In the genomic region with DNA sequence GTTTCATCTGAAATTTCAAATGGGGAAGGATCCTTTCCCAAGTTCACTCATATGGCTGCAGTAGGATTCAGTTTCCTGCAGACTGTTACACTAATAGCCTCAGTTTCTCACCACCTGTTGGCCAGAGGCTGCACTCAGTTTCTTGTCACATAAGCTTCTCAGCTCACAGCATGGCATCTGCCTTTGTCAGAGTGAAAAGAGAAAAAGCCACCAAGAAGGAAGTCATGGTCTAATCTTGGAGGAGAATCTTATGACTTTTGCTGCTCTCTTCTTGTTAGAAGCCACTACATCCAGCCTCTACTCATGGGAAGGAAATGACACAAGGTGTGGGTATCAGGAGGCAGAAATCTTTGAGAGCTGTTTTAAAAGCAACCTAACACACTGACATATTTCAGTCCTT, we compare ENCODE assay signal across 8 cellular contexts. TPM values are rescaled to one million over a fixed set of nuclear protein-coding genes. Genes with fewer than 3 reads are reported as not detected.
A peak's percentile ranks its signal among the peaks of the same experiment; 100 is the strongest.
DNase-seq lines count a peak whose midpoint lies in the region; ATAC-seq and TF ChIP-seq lines count a peak whose summit lies in the region.

No MANE protein-coding gene starts in this region.

- POLR2A ChIA-PET in OCI-LY7 (lab: Charles Lee): interaction anchor here (0.8 kb wide), 1 partner anchor 39 kb away, joined by 4 read pairs; a partner anchor contains a TSS

- no peaks in the 10 kb centered on the region for H3K36me3 Mint-ChIP-seq in activated T-cell treated with anti-CD3 and anti-CD28 coated beads, Interleukin-2, amount 50 U/mL, for 24 hours (ENCODE audit: low read depth)
- peaks cover 19% of the 10 kb centered on the region for H3K36me3 Mint-ChIP-seq in stimulated activated memory B cell treated with anti-CD40 and anti-IgM and Interleukin-4, amounts not matched to agents 10 μg/mL and 1 μg/mL and 100 μg/mL, for 72 hours

- no peak for DNase-seq in activated T-cell treated with anti-CD3 and anti-CD28 coated beads, Interleukin-2, amount 50 U/mL, for 24 hours
- DNase-seq in activated T-cell treated with anti-CD3 and anti-CD28 coated beads, Interleukin-2, amount 50 U/mL, for 1 hour: no peak
- DNase-seq in OCI-LY7 (ENCODE audit: low spot score) (peak; percentile 19), kidney glomerular epithelial cell (lab: John Stamatoyannopoulos, UW) (no peak), HT-29 (ENCODE audit: low spot score) (no peak), SIG-M5 treated with dmso at 0.1 percent for 504 hours (lab: John Stamatoyannopoulos, UW; ENCODE audit: unreplicated experiment) (no peak)

- no peaks in the 10 kb centered on the region for H3K27me3 Mint-ChIP-seq in activated T-cell treated with anti-CD3 and anti-CD28 coated beads, Interleukin-2, amount 50 U/mL, for 24 hours
- no peaks in the 10 kb centered on the region for H3K27me3 Mint-ChIP-seq in stimulated activated memory B cell treated with anti-CD40 and anti-IgM and Interleukin-4, amounts not matched to agents 10 μg/mL and 1 μg/mL and 100 μg/mL, for 72 hours

- ATAC-seq in HG02798 (IDR thresholded peaks at IDR 0.05; ENCODE audit: poor library complexity, unreplicated experiment): peak; percentile 74
- peak; percentile 87 for ATAC-seq in stimulated activated memory B cell treated with anti-CD40 and anti-IgM and Interleukin-4, amounts not matched to agents 10 μg/mL and 1 μg/mL and 100 μg/mL, for 72 hours

- intact Hi-C loops in OCI-LY7 (cut with micrococcal nuclease; ENCODE audit: unreplicated experiment): no loop called here

- peaks cover 50% of the 10 kb centered on the region for H3K4me1 Mint-ChIP-seq in activated T-cell treated with anti-CD3 and anti-CD28 coated beads, Interleukin-2, amount 50 U/mL, for 24 hours (ENCODE audit: low read depth)
- peaks cover 51% of the 10 kb centered on the region for H3K4me1 Mint-ChIP-seq in stimulated activated memory B cell treated with anti-CD40 and anti-IgM and Interleukin-4, amounts not matched to agents 10 μg/mL and 1 μg/mL and 100 μg/mL, for 72 hours

- TF ChIP-seq CTCF in OCI-LY7 (conservative IDR thresholded peaks at IDR 0.05; ENCODE audit: low read length): no peak

- H3K4me3 ChIP-seq in OCI-LY7 (ENCODE audit: low read depth, low read length, poor library complexity, severe bottlenecking): no peak overlapping the region

- no peaks in the 10 kb centered on the region for H4K20me1 ChIP-seq in OCI-LY7 (ENCODE audit: insufficient read depth, low read length)

- no peak overlapping the region for H3K27ac ChIP-seq in OCI-LY7 (ENCODE audit: low read depth, low read length, poor library complexity, severe bottlenecking)

- 0 out of 2 replicates have a peak overlapping the region, but pooled peaks have one; percentile 1 for H3K4me2 ChIP-seq in OCI-LY7 (ENCODE audit: low read length)

- CTCF ChIA-PET in OCI-LY7 (lab: Charles Lee; ENCODE audit: unreplicated experiment): no interaction called here

- H3K9me2 ChIP-seq in OCI-LY7 (ENCODE audit: insufficient read depth, low read length): no peaks in the 10 kb centered on the region

- peaks cover 10% of the 10 kb centered on the region; the same call in 1 of the 2 replicates for H3K9me3 ChIP-seq in OCI-LY7 (ENCODE audit: low read length)

- H3K4me3 Mint-ChIP-seq in activated T-cell treated with anti-CD3 and anti-CD28 coated beads, Interleukin-2, amount 50 U/mL, for 24 hours: peak overlapping the region; percentile 12
- H3K4me3 Mint-ChIP-seq in stimulated activated memory B cell treated with anti-CD40 and anti-IgM and Interleukin-4, amounts not matched to agents 10 μg/mL and 1 μg/mL and 100 μg/mL, for 72 hours: no peak overlapping the region

- H3K27ac Mint-ChIP-seq in activated T-cell treated with anti-CD3 and anti-CD28 coated beads, Interleukin-2, amount 50 U/mL, for 24 hours: peak overlapping the region; percentile 61
- peak overlapping the region; percentile 96 for H3K27ac Mint-ChIP-seq in stimulated activated memory B cell treated with anti-CD40 and anti-IgM and Interleukin-4, amounts not matched to agents 10 μg/mL and 1 μg/mL and 100 μg/mL, for 72 hours

- H3K36me3 ChIP-seq in OCI-LY7 (ENCODE audit: insufficient read depth, low read length): no peaks in the 10 kb centered on the region

- H2AFZ ChIP-seq in OCI-LY7 (ENCODE audit: low read length): peak overlapping the region; percentile 44; the same call in 1 of the 2 replicates

- BruUV-seq in OCI-LY7 (replicated peaks; lab: Mats Ljungman, UMichigan): no TSS peak

- no peaks in the 10 kb centered on the region for H3K9me3 Mint-ChIP-seq in activated T-cell treated with anti-CD3 and anti-CD28 coated beads, Interleukin-2, amount 50 U/mL, for 24 hours
- peaks cover 4% of the 10 kb centered on the region for H3K9me3 Mint-ChIP-seq in stimulated activated memory B cell treated with anti-CD40 and anti-IgM and Interleukin-4, amounts not matched to agents 10 μg/mL and 1 μg/mL and 100 μg/mL, for 72 hours

- H3K4me1 ChIP-seq in OCI-LY7 (ENCODE audit: insufficient read depth, low read length, poor library complexity, severe bottlenecking): peaks cover 13% of the 10 kb centered on the region

- no peaks in the 10 kb centered on the region for H3K79me2 ChIP-seq in OCI-LY7 (ENCODE audit: insufficient read depth, low read depth, low read length)

RNA-seq across cellular contexts. Expression of a gene that starts 39.4 kb away (rescaled TPM):
- total RNA-seq in OCI-LY7 (2014; rRNA removed; shearing (Covaris generic)): 18.0 and 32.8 TPM in 2 replicates
- 93.4 and 102 TPM in 2 replicates for total RNA-seq in OCI-LY7 (2022)
- total RNA-seq in HT-29 (2014; rRNA removed; shearing (Covaris generic)): 4.3 and 12.4 TPM in 2 replicates
